In the genomic region with DNA sequence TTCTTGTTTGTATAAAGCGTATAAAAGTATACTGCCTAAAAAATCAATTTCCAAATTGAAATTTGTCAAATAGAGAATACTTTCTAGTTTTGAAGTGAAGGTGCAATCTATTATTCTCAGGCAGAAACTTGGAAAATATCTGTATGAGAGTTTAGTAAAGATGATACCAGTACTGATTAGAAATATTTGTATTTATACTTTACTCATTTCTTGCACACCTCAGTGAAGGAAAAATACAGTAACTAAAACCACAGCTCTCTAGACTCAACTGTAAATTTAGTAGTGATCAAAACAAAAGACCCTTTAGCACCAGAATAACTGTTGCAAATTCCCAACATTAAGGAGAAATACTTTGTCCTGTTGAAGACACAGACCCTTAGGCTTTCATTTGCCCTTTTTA, we compare ENCODE assay signal across 30 cellular contexts.
"Had no signal": no experiment of that assay in that cellular context is flagged by ENCODE, and none has a peak within 500 bp of the region (broad histone marks: within the 10 kb centered on the region; RNA-seq: fewer than 3 reads in every experiment).

No MANE protein-coding gene starts in this region.

- H3K9me3 ChIP-seq: adrenal gland, breast epithelium, colonic mucosa, heart left ventricle had no signal

- DNase-seq: activated CD4-positive, alpha-beta memory T cell treated with anti-CD3 and anti-CD28 coated beads for 36 hours; activated CD4-positive, alpha-beta T cell treated with anti-CD3 and anti-CD28 coated beads for 1 hour; activated CD4-positive, alpha-beta T cell treated with anti-CD3 and anti-CD28 coated beads for 4 hours; activated CD8-positive, alpha-beta memory T cell treated with anti-CD3 and anti-CD28 coated beads, Interleukin-2, amount 10 ng/mL, durations not matched to agents 7 days and 5 days; activated CD8-positive, alpha-beta memory T cell treated with anti-CD3 and anti-CD28 coated beads, Interleukin-2, amount 50 U/mL, for 4 hours; activated CD8-positive, alpha-beta T cell treated with anti-CD3 and anti-CD28 coated beads, Interleukin-2, amount 10 ng/mL, durations not matched to agents 7 days and 5 days; activated effector memory CD4-positive, alpha-beta T cell treated with anti-CD3 and anti-CD28 coated beads, Interleukin-2, amount 50 U/mL, for 16 hours; activated naive CD4-positive, alpha-beta T cell treated with anti-CD3 and anti-CD28 coated beads for 36 hours; activated naive CD8-positive, alpha-beta T cell treated with anti-CD3 and anti-CD28 coated beads for 36 hours; activated naive CD8-positive, alpha-beta T cell treated with anti-CD3 and anti-CD28 coated beads, Interleukin-2, amount 50 U/mL, for 24 hours; activated T-cell treated with anti-CD3 and anti-CD28 coated beads, Interleukin-2, amount 50 U/mL, for 1 hour; adrenal gland; amygdala; aorta; central memory CD4-positive, alpha-beta T cell; cerebellar nuclear complex; colonic mucosa; effector CD8-positive, alpha-beta T cell; endodermal cell; foreskin fibroblast; heart left ventricle; T-helper 2 cell had no signal

- H3K27ac ChIP-seq: adrenal gland, breast epithelium, cardiac muscle cell, colonic mucosa, heart left ventricle, VCaP had no signal

- ATAC-seq: activated CD8-positive, alpha-beta memory T cell treated with anti-CD3 and anti-CD28 coated beads, Interleukin-2, amount 10 ng/mL, durations not matched to agents 7 days and 5 days; activated CD8-positive, alpha-beta T cell treated with anti-CD3 and anti-CD28 coated beads, Interleukin-2, amount 10 ng/mL, durations not matched to agents 7 days and 5 days; activated naive CD8-positive, alpha-beta T cell treated with anti-CD3 and anti-CD28 coated beads, Interleukin-2, amount 50 U/mL, for 24 hours; esophagus mucosa; heart left ventricle; WTC11 had no signal

- H3K27me3 Mint-ChIP-seq: activated CD4-positive, alpha-beta memory T cell treated with anti-CD3 and anti-CD28 coated beads for 36 hours; activated CD8-positive, alpha-beta memory T cell treated with anti-CD3 and anti-CD28 coated beads, Interleukin-2, amount 10 ng/mL, durations not matched to agents 7 days and 5 days; activated naive CD4-positive, alpha-beta T cell treated with anti-CD3 and anti-CD28 coated beads, Interleukin-2, amount 50 U/mL, for 24 hours; activated naive CD8-positive, alpha-beta T cell treated with anti-CD3 and anti-CD28 coated beads, Interleukin-2, amount 50 U/mL, for 24 hours; brain had no signal

- H3K9me3 Mint-ChIP-seq: activated CD4-positive, alpha-beta memory T cell treated with anti-CD3 and anti-CD28 coated beads for 36 hours; activated naive CD4-positive, alpha-beta T cell treated with anti-CD3 and anti-CD28 coated beads for 36 hours; activated naive CD4-positive, alpha-beta T cell treated with anti-CD3 and anti-CD28 coated beads, Interleukin-2, amount 50 U/mL, for 24 hours; activated naive CD8-positive, alpha-beta T cell treated with anti-CD3 and anti-CD28 coated beads, Interleukin-2, amount 50 U/mL, for 24 hours; activated T-helper 2 cell treated with anti-CD3 and anti-CD28 coated beads, Interferon-gamma antibody, Interleukin-2, Interleukin-4, amounts not matched to agents 10 μg/mL and 5 μg/mL and 100 μg/mL, durations not matched to agents 14 hours and 24 hours and 36 hours; endodermal cell had no signal

- H3K4me1 ChIP-seq: adrenal gland, breast epithelium, colonic mucosa, heart left ventricle had no signal

- H3K36me3 Mint-ChIP-seq: WTC11 had no signal

- H3K4me3 ChIP-seq: adrenal gland, breast epithelium, cardiac muscle cell, colonic mucosa, heart left ventricle had no signal

- H3K4me3 Mint-ChIP-seq: activated CD4-positive, alpha-beta memory T cell treated with anti-CD3 and anti-CD28 coated beads for 36 hours; activated CD8-positive, alpha-beta memory T cell treated with anti-CD3 and anti-CD28 coated beads, Interleukin-2, amount 10 ng/mL, durations not matched to agents 7 days and 5 days; activated CD8-positive, alpha-beta T cell treated with anti-CD3 and anti-CD28 coated beads, Interleukin-2, amount 10 ng/mL, durations not matched to agents 7 days and 5 days; activated naive CD4-positive, alpha-beta T cell treated with anti-CD3 and anti-CD28 coated beads for 36 hours; activated naive CD4-positive, alpha-beta T cell treated with anti-CD3 and anti-CD28 coated beads, Interleukin-2, amount 50 U/mL, for 24 hours; activated naive CD8-positive, alpha-beta T cell treated with anti-CD3 and anti-CD28 coated beads for 36 hours; activated naive CD8-positive, alpha-beta T cell treated with anti-CD3 and anti-CD28 coated beads, Interleukin-2, amount 50 U/mL, for 24 hours; brain; endodermal cell; WTC11 had no signal

- H3K36me3 ChIP-seq: adrenal gland, breast epithelium, cardiac muscle cell, colonic mucosa, heart left ventricle had no signal

- H3K27me3 ChIP-seq: adrenal gland, breast epithelium, cardiac muscle cell, colonic mucosa, heart left ventricle had no signal

- H3K27ac Mint-ChIP-seq: activated CD4-positive, alpha-beta memory T cell treated with anti-CD3 and anti-CD28 coated beads for 36 hours; activated CD8-positive, alpha-beta memory T cell treated with anti-CD3 and anti-CD28 coated beads, Interleukin-2, amount 10 ng/mL, durations not matched to agents 7 days and 5 days; activated CD8-positive, alpha-beta T cell treated with anti-CD3 and anti-CD28 coated beads, Interleukin-2, amount 10 ng/mL, durations not matched to agents 7 days and 5 days; activated naive CD4-positive, alpha-beta T cell treated with anti-CD3 and anti-CD28 coated beads for 36 hours; activated naive CD4-positive, alpha-beta T cell treated with anti-CD3 and anti-CD28 coated beads, Interleukin-2, amount 50 U/mL, for 24 hours; activated naive CD8-positive, alpha-beta T cell treated with anti-CD3 and anti-CD28 coated beads for 36 hours; activated naive CD8-positive, alpha-beta T cell treated with anti-CD3 and anti-CD28 coated beads, Interleukin-2, amount 50 U/mL, for 24 hours; activated T-helper 2 cell treated with anti-CD3 and anti-CD28 coated beads, Interferon-gamma antibody, Interleukin-2, Interleukin-4, amounts not matched to agents 10 μg/mL and 5 μg/mL and 100 μg/mL, durations not matched to agents 14 hours and 24 hours and 36 hours; brain; endodermal cell; WTC11 had no signal
